In the genomic region with DNA sequence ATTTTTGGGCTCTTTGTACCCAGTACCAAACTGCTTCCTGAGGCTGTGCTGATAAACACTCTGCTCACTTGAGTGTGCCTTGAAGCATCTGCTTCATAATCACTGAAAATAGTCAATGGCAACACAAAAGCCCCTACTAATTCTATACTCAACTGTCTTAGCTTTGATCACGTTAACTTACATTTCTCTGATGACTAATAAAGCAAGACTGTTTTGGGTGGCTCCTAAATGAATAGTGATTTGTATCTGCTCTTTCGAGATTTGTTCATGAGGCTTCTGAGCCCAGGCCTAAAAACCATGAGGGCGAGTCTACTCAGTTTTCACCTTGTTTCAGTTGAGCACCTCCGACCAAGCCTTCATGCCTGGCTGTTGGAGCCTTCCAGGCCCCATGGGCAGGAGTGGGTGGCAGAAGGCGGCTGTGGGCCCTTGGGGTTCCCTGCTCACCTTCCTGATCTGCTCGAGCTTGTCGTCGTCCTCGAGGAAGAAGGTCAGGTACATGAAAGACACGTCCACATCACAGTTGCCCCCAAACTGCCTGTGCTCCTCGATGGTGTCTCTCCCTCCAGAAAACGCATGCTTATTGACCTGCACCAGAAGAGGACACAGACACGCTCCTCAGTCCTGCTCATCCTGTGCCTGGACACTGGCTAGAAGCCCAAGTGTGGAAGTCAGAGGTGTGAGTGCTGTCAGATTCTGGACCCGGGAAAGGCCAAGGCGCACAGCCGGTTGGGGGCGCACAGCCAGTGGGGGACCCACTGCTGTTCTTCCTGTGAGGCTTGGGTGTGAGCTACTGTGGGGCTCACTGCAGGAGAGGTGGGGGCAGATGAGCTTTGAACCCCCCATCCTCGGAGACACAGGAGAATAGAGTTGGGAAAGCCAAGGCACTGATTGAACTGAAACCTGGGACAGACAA, we compare ENCODE assay signal across 15 cellular contexts. TPM values are rescaled to one million over a fixed set of nuclear protein-coding genes. Genes with fewer than 3 reads are reported as not detected.
A peak's percentile ranks its signal among the peaks of the same experiment; 100 is the strongest.
DNase-seq lines count a peak whose midpoint lies in the region; ATAC-seq and TF ChIP-seq lines count a peak whose summit lies in the region.
"Had no signal": no experiment of that assay in that cellular context is flagged by ENCODE, and none has a peak within 500 bp of the region (broad histone marks: within the 10 kb centered on the region; RNA-seq: fewer than 3 reads in every experiment).

No MANE protein-coding gene starts in this region.

- peak; percentile 1 for DNase-seq in activated CD4-positive, alpha-beta T cell treated with anti-CD3 and anti-CD28 coated beads for 48 hours
- no peak for DNase-seq in activated CD4-positive, alpha-beta T cell treated with anti-CD3 and anti-CD28 coated beads for 1 hour
- peak; percentile 14 for DNase-seq in activated CD4-positive, CD25-positive, alpha-beta regulatory T cell treated with anti-CD3 and anti-CD28 coated beads, Interleukin-2, amount 50 U/mL, for 72 hours
- DNase-seq in sciatic nerve (ENCODE audit: low spot score), result peak; percentile 47
- DNase-seq in NK-92 treated with Interleukin-12 subunit alpha and Interleukin-12 subunit beta, amount 100 ng/mL, for 24 hours (lab: John Stamatoyannopoulos, UW), result no peak
- no peak for DNase-seq in substantia nigra (lab: John Stamatoyannopoulos, UW)
- DNase-seq in CD8-positive, alpha-beta T cell, result no peak
- DNase-seq: activated naive CD4-positive, alpha-beta T cell treated with Interleukin-2 at 50 U/mL for 16 hours; GF-D8; left ventricle myocardium inferior; NCI-H1694 treated with DMSO at 0.1 percent for 48 hours had no signal

- H3K4me3 ChIP-seq in CD8-positive, alpha-beta T cell (ENCODE audit: low read depth, low read length), result no peak overlapping the region
- H3K4me3 ChIP-seq: heart left ventricle, left ventricle myocardium inferior had no signal

- H3K4me1 Mint-ChIP-seq in CD8-positive, alpha-beta T cell (ENCODE audit: low read depth), result no peaks in the 10 kb centered on the region

- no peaks in the 10 kb centered on the region for H3K27me3 Mint-ChIP-seq in CD8-positive, alpha-beta T cell (ENCODE audit: low read depth)

- peaks cover 8% of the 10 kb centered on the region for H3K36me3 ChIP-seq in CD8-positive, alpha-beta T cell (ENCODE audit: insufficient read depth, low read length)

- H3K4me3 Mint-ChIP-seq in CD8-positive, alpha-beta T cell, result no peak overlapping the region

- no peaks in the 10 kb centered on the region for H3K9me3 Mint-ChIP-seq in CD8-positive, alpha-beta T cell

- H3K36me3 Mint-ChIP-seq in CD8-positive, alpha-beta T cell, result peaks cover 58% of the 10 kb centered on the region

- H3K27ac ChIP-seq in substantia nigra (ENCODE audit: low read depth, low read length, poor library complexity, severe bottlenecking), result no peak overlapping the region
- no peak overlapping the region for H3K27ac ChIP-seq in CD8-positive, alpha-beta T cell (ENCODE audit: low read depth, low read length)
- H3K27ac ChIP-seq: heart left ventricle, left ventricle myocardium inferior, VCaP had no signal

- H3K9me3 ChIP-seq in CD8-positive, alpha-beta T cell (ENCODE audit: low read length), result no peaks in the 10 kb centered on the region
- H3K9me3 ChIP-seq: heart left ventricle, left ventricle myocardium inferior had no signal

- ATAC-seq in GM19351 (IDR thresholded peaks at IDR 0.05; ENCODE audit: unreplicated experiment) (peak; percentile 43), sciatic nerve (no peak)
- no peak for ATAC-seq in CD8-positive, alpha-beta T cell
- ATAC-seq: heart left ventricle had no signal

- intact Hi-C loops in sciatic nerve (cut with DNase I), result no loop called here
- intact Hi-C loops in CD8-positive, alpha-beta T cell (cut with DNase I, micrococcal nuclease), result no loop called here

- POLR2A ChIA-PET in CD8-positive, alpha-beta T cell (lab: Charles Lee), result no interaction called here

- no peak for TF ChIP-seq CTCF in CD8-positive, alpha-beta T cell (IDR thresholded peaks at IDR 0.05)

- no peaks in the 10 kb centered on the region for H3K27me3 ChIP-seq in CD8-positive, alpha-beta T cell (ENCODE audit: insufficient read depth, low read length)
- H3K27me3 ChIP-seq: heart left ventricle had no signal

- CTCF ChIA-PET in CD8-positive, alpha-beta T cell (lab: Charles Lee), result interaction anchor here (0.7 kb wide), 1 partner anchor 10 kb away, joined by 3 read pairs; no protein-coding TSS in a partner anchor

- H3K4me1 ChIP-seq in CD8-positive, alpha-beta T cell (ENCODE audit: insufficient read depth, low read length), result no peaks in the 10 kb centered on the region

- no peak overlapping the region for H3K27ac Mint-ChIP-seq in CD8-positive, alpha-beta T cell

RNA-seq across cellular contexts. Expression of a gene that starts 13.7 kb away (rescaled TPM):
- not detected for total RNA-seq in sciatic nerve
- total RNA-seq in CD8-positive, alpha-beta T cell, result not detected
- total RNA-seq: heart left ventricle, left ventricle myocardium inferior, temporal lobe had no signal

RNA-seq across cellular contexts. Expression of a gene that starts 30.6 kb away (rescaled TPM):
- total RNA-seq in sciatic nerve, result 86.8 TPM
- total RNA-seq in CD8-positive, alpha-beta T cell, result 10 to 100 TPM; 19.4 to 22.8 TPM

RNA-seq across cellular contexts. Expression of a gene that starts 39.4 kb away (rescaled TPM):
- 8.3 TPM for total RNA-seq in sciatic nerve
- total RNA-seq in CD8-positive, alpha-beta T cell, result 1 to 10 TPM; 2.9 to 3.4 TPM

Comparison
In these comparisons a context has a peak if more than half of its experiments do, and no peak if none do; other contexts are left out.
1. DNase-seq: peak in activated CD4-positive, alpha-beta T cell treated with anti-CD3 and anti-CD28 coated beads for 48 hours (single experiment), activated CD4-positive, CD25-positive, alpha-beta regulatory T cell treated with anti-CD3 and anti-CD28 coated beads, Interleukin-2, amount 50 U/mL, for 72 hours (single experiment) and sciatic nerve (single experiment); none in activated CD4-positive, alpha-beta T cell treated with anti-CD3 and anti-CD28 coated beads for 1 hour (single experiment), NK-92 treated with Interleukin-12 subunit alpha and Interleukin-12 subunit beta, amount 100 ng/mL, for 24 hours (single experiment), substantia nigra (0 of 49) and CD8-positive, alpha-beta T cell (0 of 7).